In the genomic region with DNA sequence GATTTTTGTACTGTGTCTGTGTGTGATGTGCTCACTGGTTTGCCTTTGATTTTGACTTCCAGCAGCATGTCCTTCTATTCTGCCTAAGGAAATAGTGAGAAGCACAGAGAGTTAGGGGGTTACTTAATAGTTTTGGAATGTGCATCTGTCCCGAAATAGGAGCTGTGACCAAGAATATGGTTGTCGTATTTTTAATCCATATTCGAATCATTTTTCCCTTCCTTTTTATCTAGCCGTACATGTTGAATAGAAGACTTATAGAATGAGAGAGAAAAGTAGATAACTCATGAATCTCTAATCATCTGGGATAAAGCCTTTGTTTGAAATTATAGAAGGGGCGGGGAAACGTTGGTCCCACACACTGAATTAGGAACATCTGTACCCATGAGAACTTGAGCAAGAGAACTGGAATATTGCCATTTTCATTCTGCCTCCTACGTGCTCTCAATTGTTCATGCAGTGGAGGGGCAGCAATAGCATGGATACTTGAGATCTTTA, we compare ENCODE assay signal across 7 cellular contexts. TPM values are rescaled to one million over a fixed set of nuclear protein-coding genes. Genes with fewer than 3 reads are reported as not detected.
A peak's percentile ranks its signal among the peaks of the same experiment; 100 is the strongest.
DNase-seq lines count a peak whose midpoint lies in the region; ATAC-seq and TF ChIP-seq lines count a peak whose summit lies in the region.

No MANE protein-coding gene starts in this region.

- H3K9me3 ChIP-seq in lower lobe of right lung (no peaks in the 10 kb centered on the region), tibial artery (no peaks in the 10 kb centered on the region)

- H3K36me3 ChIP-seq in lower lobe of right lung: peaks cover 10% of the 10 kb centered on the region
- H3K36me3 ChIP-seq in tibial artery: peaks cover 0 to 8% (median 4%) of the 10 kb centered on the region in 3 donors

- intact Hi-C loops in lower lobe of right lung (cut with DNase I): no loop called here
- intact Hi-C loops in tibial artery (cut with DNase I; ENCODE audit: low total_unique reads): no loop called here

- ATAC-seq in lower lobe of right lung (no peak), foreskin keratinocyte (no peak)

- H3K4me3 ChIP-seq in HFF-Myc (replicated peaks; ENCODE audit: low read depth, low read length) (peak overlapping the region; percentile 10; the same call in 1 of the 2 replicates), lower lobe of right lung (no peak overlapping the region), tibial artery (no peak overlapping the region)

- H3K27me3 ChIP-seq in lower lobe of right lung (ENCODE audit: low read depth) (no peaks in the 10 kb centered on the region), tibial artery (no peaks in the 10 kb centered on the region), foreskin keratinocyte (no peaks in the 10 kb centered on the region)

- DNase-seq in HFF-Myc (ENCODE audit: extremely low read depth, low read depth) (peak; percentile 93), caudate nucleus (lab: John Stamatoyannopoulos, UW) (peak in 25 of 61 donors; percentile 17 to 85 (median 34)), lower lobe of right lung (no peak), tibial artery (peak in 1 of 2 donors; percentile 57), foreskin keratinocyte (no peak), NOMO-1 treated with DMSO at 0.1 percent for 48 hours (lab: John Stamatoyannopoulos, UW; ENCODE audit: unreplicated experiment) (no peak)
- no peak for DNase-seq in activated CD4-positive, alpha-beta T cell treated with anti-CD3 and anti-CD28 coated beads, Interleukin-2, amount 50 U/mL, for 1 hour

- H3K4me1 ChIP-seq in lower lobe of right lung (peaks cover 47% of the 10 kb centered on the region), tibial artery (peaks cover 0 to 70% (median 47%) of the 10 kb centered on the region in 4 donors), foreskin keratinocyte (no peaks in the 10 kb centered on the region)

- TF ChIP-seq CTCF in HFF-Myc (IDR thresholded peaks at IDR 0.05; ENCODE audit: low read depth, low read length, missing control alignments) (no peak), lower lobe of right lung (IDR thresholded peaks at IDR 0.05) (no peak), tibial artery (IDR thresholded peaks at IDR 0.05) (no peak), foreskin keratinocyte (conservative IDR thresholded peaks at IDR 0.05) (no peak)

- H3K27ac ChIP-seq in caudate nucleus (ENCODE audit: low read depth, low read length) (peak overlapping the region; percentile 90), lower lobe of right lung (peak overlapping the region; percentile 64), tibial artery (peak overlapping the region; percentile 79 to 85), foreskin keratinocyte (no peak overlapping the region)

RNA-seq across cellular contexts. Expression of a gene that starts 23.6 kb away (rescaled TPM):
- total RNA-seq in lower lobe of right lung (40.6 TPM), foreskin keratinocyte (12.4 and 12.5 TPM in 2 replicates)
- polyA plus RNA-seq in foreskin keratinocyte: 4.7 and 5.5 TPM in 2 replicates
